Comparison of ENCODE assay signal across 31 cellular contexts in the genomic region with DNA sequence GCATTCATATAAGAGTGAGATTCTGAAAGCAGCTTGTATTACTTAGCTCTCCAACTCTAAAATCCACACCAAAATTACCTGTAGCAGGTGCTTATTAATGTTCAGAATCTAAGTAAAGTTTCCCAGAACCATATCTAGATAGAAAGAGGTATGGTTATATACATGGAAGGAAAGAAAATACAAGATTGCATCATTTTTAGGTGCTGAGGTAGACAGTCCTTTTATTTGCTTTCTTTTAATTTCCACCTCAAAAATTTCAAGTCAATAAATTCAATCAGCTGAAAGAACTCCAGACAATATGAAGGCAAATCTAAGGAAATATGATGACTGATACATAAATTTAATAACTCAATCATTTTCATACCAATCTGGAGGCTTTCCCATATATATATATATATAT.
DNase-seq lines count a peak whose midpoint lies in the region; ATAC-seq, FAIRE-seq and TF ChIP-seq lines count a peak whose summit lies in the region.
"Had no signal": no experiment of that assay in that cellular context is flagged by ENCODE, and none has a peak within 500 bp of the region (broad histone marks: within the 10 kb centered on the region; RNA-seq: fewer than 3 reads in every experiment).

No MANE protein-coding gene starts in this region.

- H3K27me3 ChIP-seq in HepG2 (ENCODE audit: control insufficient read depth in 1 of 2, insufficient read depth in 2 of 2, low read length in 2 of 2) (no peaks in the 10 kb centered on the region), right lobe of liver (no peaks in the 10 kb centered on the region), DND-41 (ENCODE audit: insufficient read depth, low read length, poor library complexity) (no peaks in the 10 kb centered on the region), K562 (ENCODE audit: control insufficient read depth in 2 of 2, insufficient read depth in 2 of 2, low read length in 2 of 2) (no peaks in the 10 kb centered on the region), tibial nerve (no peaks in the 10 kb centered on the region)
- H3K27me3 ChIP-seq: BE2C; BLaER1; BLaER1 treated with 17β-estradiol and CSF1 and Interleukin-3, amounts not matched to agents 10 nM and 100 nM had no signal

- TF ChIP-seq CTCF in HepG2 (CRISPR knock-in tag; IDR thresholded peaks at IDR 0.05): no peak
- TF ChIP-seq CTCF in right lobe of liver (IDR thresholded peaks at IDR 0.05): no peak
- no peak for TF ChIP-seq CTCF in DND-41 (IDR thresholded peaks at IDR 0.05; ENCODE audit: borderline replicate concordance, extremely low read depth, low read length, poor library complexity, severe bottlenecking)
- no peak for TF ChIP-seq CTCF in K562 (IDR thresholded peaks at IDR 0.05 in 2 of 3, conservative IDR thresholded peaks at IDR 0.05 in 1 of 3; ENCODE audit: insufficient read depth in 2 of 3, low read depth in 1 of 3, low read length in 3 of 3)
- no peak for TF ChIP-seq CTCF in tibial nerve (IDR thresholded peaks at IDR 0.05)
- no peak for TF ChIP-seq CTCF in kidney (IDR thresholded peaks at IDR 0.05; ENCODE audit: borderline replicate concordance, extremely low read depth, insufficient read depth)

- DNase-seq in HepG2 (ENCODE audit: low spot score) (no peak), right lobe of liver (no peak), DND-41 (no peak), K562 (ENCODE audit: extremely low read depth in 1 of 4, low spot score in 3 of 4) (no peak), tibial nerve (ENCODE audit: low spot score in 2 of 2) (no peak), kidney (no peak)
- DNase-seq: 8988T; ACHN; AML-193; BE2C; C1 segment of cervical spinal cord; Caco-2; Calu3; CD4-positive, alpha-beta memory T cell; CD4-positive, alpha-beta T cell; CD4-positive, CD25-positive, alpha-beta regulatory T cell; CD8-positive, alpha-beta memory T cell; CD8-positive, alpha-beta T cell; COR-L47; DMS 273 treated with DMSO at 0.1 percent for 48 hours; DMS153; DMS53; DMS79; DMS79 treated with DMSO at 0.1 percent for 48 hours; EL had no signal

- H2AFZ ChIP-seq in HepG2 (ENCODE audit: low read length) (no peak overlapping the region), DND-41 (ENCODE audit: low read depth, low read length) (0 out of 2 replicates have a peak overlapping the region, but pooled peaks have one; percentile 42), K562 (ENCODE audit: low read depth, low read length) (no peak overlapping the region)

- no peak overlapping the region for H3K27ac ChIP-seq in HepG2 (ENCODE audit: extremely low read length, insufficient read depth, low read length)
- H3K27ac ChIP-seq in right lobe of liver: no peak overlapping the region
- H3K27ac ChIP-seq in DND-41 (ENCODE audit: low read length): no peak overlapping the region; the same call in 1 of the 2 replicates
- H3K27ac ChIP-seq in K562 (ENCODE audit: extremely low read depth, low read depth, low read length): no peak overlapping the region
- H3K27ac ChIP-seq in tibial nerve: no peak overlapping the region
- H3K27ac ChIP-seq in kidney (ENCODE audit: low read depth in 2 of 2, low read length in 2 of 2): no peak overlapping the region
- H3K27ac ChIP-seq: 22Rv1; A549; BLaER1; BLaER1 treated with 17β-estradiol and CSF1 and Interleukin-3, amounts not matched to agents 10 nM and 100 nM; C4-2B had no signal

- TF ChIP-seq RAD21 in HepG2 (CRISPR knock-in tag; IDR thresholded peaks at IDR 0.05): no peak
- no peak for TF ChIP-seq RAD21 in K562 (CRISPR knock-in tag; conservative IDR thresholded peaks at IDR 0.05 in 1 of 2, IDR thresholded peaks at IDR 0.05 in 1 of 2)

- TF ChIP-seq POLR2A in HepG2 (IDR thresholded peaks at IDR 0.05; ENCODE audit: insufficient read depth in 1 of 2, low read depth in 2 of 2, low read length in 2 of 2) (no peak), right lobe of liver (IDR thresholded peaks at IDR 0.05) (no peak), K562 (conservative IDR thresholded peaks at IDR 0.05) (no peak), tibial nerve (IDR thresholded peaks at IDR 0.05) (no peak)

- POLR2A ChIA-PET in HepG2 (lab: Yijun Ruan, JAX): no interaction called here
- POLR2A ChIA-PET in K562 (lab: Yijun Ruan, JAX): no interaction called here

- CTCF ChIA-PET in HepG2 (lab: Yijun Ruan, JAX; ENCODE audit: low intra/inter-chr PET ratio, low total read pairs): no interaction called here
- CTCF ChIA-PET in K562 (lab: Yijun Ruan, JAX; ENCODE audit: low intra/inter-chr PET ratio): no interaction called here

- no peak for TF ChIP-seq EP300 in HepG2 (IDR thresholded peaks at IDR 0.05; ENCODE audit: low read depth in 2 of 2, low read length in 2 of 2)
- no peak for TF ChIP-seq EP300 in HepG2 (CRISPR knock-in tag; IDR thresholded peaks at IDR 0.05; ENCODE audit: borderline replicate concordance)
- TF ChIP-seq EP300 in K562 (IDR thresholded peaks at IDR 0.05; ENCODE audit: low read length): no peak
- no peak for TF ChIP-seq EP300 in tibial nerve (IDR thresholded peaks at IDR 0.05)

- H3K4me3 ChIP-seq in HepG2 (replicated peaks in 1 of 3; ENCODE audit: insufficient read depth in 1 of 3, low read depth in 2 of 3, low read length in 3 of 3) (no peak overlapping the region), right lobe of liver (no peak overlapping the region), DND-41 (ENCODE audit: low read depth in 1 of 2, low read length in 2 of 2) (no peak overlapping the region), K562 (no peak overlapping the region), tibial nerve (no peak overlapping the region), kidney (ENCODE audit: low read length in 2 of 2) (no peak overlapping the region)
- H3K4me3 ChIP-seq: A549; BLaER1; BLaER1 treated with 17β-estradiol and CSF1 and Interleukin-3, amounts not matched to agents 10 nM and 100 nM had no signal

- no peaks in the 10 kb centered on the region for H3K9me1 ChIP-seq in K562 (ENCODE audit: control insufficient read depth, insufficient read depth, low read length)

- ATAC-seq in HepG2 (no peak), right lobe of liver (no peak), DND-41 (ENCODE audit: insufficient read depth, low read depth) (no peak), K562 (no peak)
- ATAC-seq: A549; CD8-positive, alpha-beta T cell had no signal

- intact Hi-C loops in HepG2 (cut with micrococcal nuclease; ENCODE audit: unreplicated experiment): no loop called here
- intact Hi-C loops in right lobe of liver (cut with DNase I): no loop called here
- intact Hi-C loops in K562 (cut with micrococcal nuclease): no loop called here
- intact Hi-C loops in kidney (cut with DNase I): no loop called here

- FAIRE-seq in HepG2 (lab: Jason Lieb, UNC) (no peak), K562 (lab: Jason Lieb, UNC) (no peak), kidney (lab: Jason Lieb, UNC) (no peak)
- FAIRE-seq: A204.1, A549 had no signal

- no peak overlapping the region for H3K4me2 ChIP-seq in HepG2 (ENCODE audit: low read depth, low read length)
- no peak overlapping the region for H3K4me2 ChIP-seq in DND-41 (ENCODE audit: insufficient read depth, low read length)
- no peak overlapping the region for H3K4me2 ChIP-seq in K562 (ENCODE audit: insufficient read depth, low read length)
- H3K4me2 ChIP-seq: A549; BLaER1; BLaER1 treated with 17β-estradiol and CSF1 and Interleukin-3, amounts not matched to agents 10 nM and 100 nM had no signal

- H3K79me2 ChIP-seq in HepG2 (ENCODE audit: insufficient read depth, low read length) (no peaks in the 10 kb centered on the region), DND-41 (ENCODE audit: insufficient read depth, low read length) (no peaks in the 10 kb centered on the region), K562 (ENCODE audit: control insufficient read depth, insufficient read depth, low read length) (no peaks in the 10 kb centered on the region)

- H3K9me3 ChIP-seq in HepG2 (ENCODE audit: low read length): no peaks in the 10 kb centered on the region
- H3K9me3 ChIP-seq in right lobe of liver: no peaks in the 10 kb centered on the region
- no peaks in the 10 kb centered on the region for H3K9me3 ChIP-seq in DND-41 (ENCODE audit: insufficient read depth, low read length, severe bottlenecking)
- no peaks in the 10 kb centered on the region for H3K9me3 ChIP-seq in K562 (replicated peaks; ENCODE audit: control insufficient read depth, insufficient read depth, low read depth, low read length)
- no peaks in the 10 kb centered on the region for H3K9me3 ChIP-seq in tibial nerve
- no peaks in the 10 kb centered on the region for H3K9me3 ChIP-seq in kidney (ENCODE audit: control insufficient read depth in 1 of 2, low read length in 2 of 2)
- H3K9me3 ChIP-seq: A549; BE2C; BLaER1; BLaER1 treated with 17β-estradiol and CSF1 and Interleukin-3, amounts not matched to agents 10 nM and 100 nM; Caco-2 had no signal

- H3K9ac ChIP-seq in HepG2 (ENCODE audit: insufficient read depth, low read depth, low read length) (no peak overlapping the region), DND-41 (ENCODE audit: low read depth, low read length) (no peak overlapping the region), K562 (ENCODE audit: insufficient read depth in 1 of 2, low read depth in 2 of 2, low read length in 2 of 2) (no peak overlapping the region), kidney (ENCODE audit: low read length in 2 of 2) (no peak overlapping the region)
- H3K9ac ChIP-seq: BLaER1; BLaER1 treated with 17β-estradiol and CSF1 and Interleukin-3, amounts not matched to agents 10 nM and 100 nM had no signal

- H4K20me1 ChIP-seq in HepG2 (ENCODE audit: insufficient read depth, low read length) (no peaks in the 10 kb centered on the region), DND-41 (ENCODE audit: insufficient read depth, low read length) (no peaks in the 10 kb centered on the region), K562 (replicated peaks; ENCODE audit: control insufficient read depth, insufficient read depth, low read length) (no peaks in the 10 kb centered on the region)
- H4K20me1 ChIP-seq: BLaER1; BLaER1 treated with 17β-estradiol and CSF1 and Interleukin-3, amounts not matched to agents 10 nM and 100 nM had no signal

- H3K36me3 ChIP-seq in HepG2 (replicated peaks in 1 of 2; ENCODE audit: control insufficient read depth in 1 of 2, insufficient read depth in 2 of 2, low read length in 2 of 2) (no peaks in the 10 kb centered on the region), right lobe of liver (no peaks in the 10 kb centered on the region), DND-41 (ENCODE audit: insufficient read depth, low read length) (no peaks in the 10 kb centered on the region), K562 (ENCODE audit: control insufficient read depth, insufficient read depth, low read length) (no peaks in the 10 kb centered on the region), tibial nerve (no peaks in the 10 kb centered on the region), kidney (ENCODE audit: control insufficient read depth in 1 of 2, insufficient read depth in 2 of 2, low read length in 2 of 2) (no peaks in the 10 kb centered on the region)
- H3K36me3 ChIP-seq: BE2C; BLaER1; BLaER1 treated with 17β-estradiol and CSF1 and Interleukin-3, amounts not matched to agents 10 nM and 100 nM had no signal

- H3K4me1 ChIP-seq in HepG2 (ENCODE audit: insufficient read depth, low read length) (no peaks in the 10 kb centered on the region), right lobe of liver (no peaks in the 10 kb centered on the region), DND-41 (ENCODE audit: insufficient read depth, low read length) (peaks cover 65% of the 10 kb centered on the region), K562 (replicated peaks in 1 of 2; ENCODE audit: control insufficient read depth in 2 of 2, insufficient read depth in 2 of 2, low read length in 2 of 2) (no peaks in the 10 kb centered on the region), tibial nerve (no peaks in the 10 kb centered on the region), kidney (ENCODE audit: control insufficient read depth in 1 of 2, insufficient read depth in 1 of 2, low read depth in 1 of 2, low read length in 2 of 2) (no peaks in the 10 kb centered on the region)
- H3K4me1 ChIP-seq: A549, Caco-2 had no signal

- BruUV-seq in HepG2 (replicated peaks; lab: Mats Ljungman, UMichigan): no TSS peak
- BruUV-seq in K562 (replicated peaks; lab: Mats Ljungman, UMichigan): no TSS peak

- in situ Hi-C loops in HepG2 (cut with HindIII; ENCODE audit: extremely low pct_ligation_motif_present, low pct_unique_long_range_greater_than_20kb) (no loop called here), K562 (cut with MboI) (no loop called here)

Comparison
In these comparisons a context has a peak if more than half of its experiments do, and no peak if none do; other contexts are left out.
1. Of the 241 proteins assayed by ChIP-seq in both HepG2 and K562: peak only in HepG2: MAFF and MAFK; only in K562: none; in both: none; in neither: 236; mixed calls (peak in some experiments, not most) for 3.